In the genomic region with DNA sequence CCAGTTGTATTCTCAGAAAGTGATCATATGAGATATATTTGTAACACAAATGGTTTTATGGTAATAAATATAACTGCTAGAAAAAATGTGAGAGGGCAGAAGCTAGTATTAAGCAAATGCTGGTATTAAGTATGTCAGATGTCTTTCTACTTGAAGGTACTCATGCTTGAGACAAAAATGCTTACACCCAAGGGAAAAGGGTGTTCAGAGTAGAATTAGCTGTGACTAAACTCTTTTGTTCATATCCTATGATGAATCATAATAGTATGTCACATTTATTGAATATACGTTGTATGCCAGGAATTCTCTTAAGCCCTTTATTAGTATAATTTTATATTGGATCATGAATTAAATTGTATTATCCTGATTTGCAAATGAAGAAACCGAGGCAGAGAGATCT, we compare ENCODE assay signal across 23 cellular contexts. TPM values are rescaled to one million over a fixed set of nuclear protein-coding genes. Genes with fewer than 3 reads are reported as not detected.
DNase-seq lines count a peak whose midpoint lies in the region; ATAC-seq, FAIRE-seq and TF ChIP-seq lines count a peak whose summit lies in the region.
"Had no signal": no experiment of that assay in that cellular context is flagged by ENCODE, and none has a peak within 500 bp of the region (broad histone marks: within the 10 kb centered on the region; RNA-seq: fewer than 3 reads in every experiment).

No MANE protein-coding gene starts in this region.

- peaks cover 32% of the 10 kb centered on the region for H3F3A ChIP-seq in neural progenitor cell (ENCODE audit: low read depth)

- TF ChIP-seq EP300 in H1 (IDR thresholded peaks at IDR 0.05; ENCODE audit: borderline replicate concordance in 1 of 2, low read depth in 2 of 2, low read length in 2 of 2), result no peak

- H4K5ac ChIP-seq in H1 (ENCODE audit: insufficient read length, low read depth, low read length), result no peak overlapping the region

- peaks cover 11% of the 10 kb centered on the region for H3K36me3 Mint-ChIP-seq in neural progenitor cell

- TF ChIP-seq CTCF in H1 (IDR thresholded peaks at IDR 0.05; ENCODE audit: control extremely low read depth in 1 of 3, insufficient read depth in 1 of 3, low read depth in 1 of 3, low read length in 3 of 3) (no peak), neural progenitor cell (IDR thresholded peaks at IDR 0.05) (no peak), GM10248 (IDR thresholded peaks at IDR 0.05; ENCODE audit: control extremely low read depth, extremely low read depth, low read depth, missing control alignments) (no peak)

- peaks cover 5% of the 10 kb centered on the region; the same call in 1 of the 2 replicates for H3K23me2 ChIP-seq in H1 (ENCODE audit: low read depth, low read length)

- no peak overlapping the region for H3K56ac ChIP-seq in H1 (replicated peaks; ENCODE audit: insufficient read length, low read depth, low read length)

- H3K4me1 ChIP-seq in H1 (replicated peaks in 1 of 4; ENCODE audit: control insufficient read depth in 3 of 4, insufficient read depth in 4 of 4, low read length in 3 of 4) (peaks cover 3 to 26% (median 17%) of the 10 kb centered on the region in 4 experiments; a peak in 6 of 7 replicates), neural progenitor cell (peaks cover 64% of the 10 kb centered on the region)

- H3K9me3 ChIP-seq in H1 (ENCODE audit: insufficient read depth in 2 of 2, low read depth in 1 of 2, low read length in 1 of 2), result no peaks in the 10 kb centered on the region
- H3K9me3 ChIP-seq in neural progenitor cell (ENCODE audit: low read depth), result no peaks in the 10 kb centered on the region

- H3K27me3 Mint-ChIP-seq in neural progenitor cell (ENCODE audit: insufficient read depth, low read depth), result no peaks in the 10 kb centered on the region

- no peaks in the 10 kb centered on the region for H3K79me1 ChIP-seq in H1 (ENCODE audit: low read depth, low read length)

- H4K91ac ChIP-seq in H1 (replicated peaks; ENCODE audit: insufficient read length, low read length), result no peak overlapping the region

- H3K79me2 ChIP-seq in H1 (ENCODE audit: control insufficient read depth in 1 of 2, insufficient read depth in 2 of 2, low read length in 2 of 2) (peaks cover 0 to 65% of the 10 kb centered on the region in 2 experiments; a peak in 3 of 4 replicates), neural progenitor cell (ENCODE audit: low read depth) (peaks cover 67% of the 10 kb centered on the region)

- TF ChIP-seq RAD21 in H1 (IDR thresholded peaks at IDR 0.05 in 1 of 2, conservative IDR thresholded peaks at IDR 0.05 in 1 of 2; ENCODE audit: low read depth in 2 of 2, low read length in 2 of 2), result no peak

- no peak overlapping the region for H3K27ac ChIP-seq in H1 (ENCODE audit: low read depth, low read length)
- H3K27ac ChIP-seq in neural progenitor cell, result peak overlapping the region; percentile 66
- H3K27ac ChIP-seq: SK-N-MC had no signal

- no peak overlapping the region for H3K18ac ChIP-seq in H1 (ENCODE audit: extremely low read depth, low read length)

- no peaks in the 10 kb centered on the region for H3K27me3 ChIP-seq in H1 (replicated peaks in 1 of 4; ENCODE audit: control insufficient read depth in 3 of 4, extremely low read depth in 1 of 4, insufficient read depth in 3 of 4, low read length in 3 of 4)
- peaks cover 17% of the 10 kb centered on the region for H3K27me3 ChIP-seq in neural progenitor cell

- H4K20me1 ChIP-seq in H1 (replicated peaks in 1 of 2; ENCODE audit: control insufficient read depth in 1 of 2, insufficient read depth in 2 of 2, low read length in 2 of 2), result peaks cover 0 to 2% of the 10 kb centered on the region in 2 experiments
- peaks cover 10% of the 10 kb centered on the region for H4K20me1 ChIP-seq in neural progenitor cell (ENCODE audit: low read depth)

- peaks cover 11% of the 10 kb centered on the region for H3K9me3 Mint-ChIP-seq in neural progenitor cell

- H3K4me1 Mint-ChIP-seq in neural progenitor cell, result peaks cover 60% of the 10 kb centered on the region

- H4K8ac ChIP-seq in H1 (ENCODE audit: extremely low read depth, insufficient read depth, low read length), result no peak overlapping the region

- no peak overlapping the region for H2AK5ac ChIP-seq in H1 (ENCODE audit: low read depth, low read length)

- WGBS in H1 (ENCODE audit: extremely low coverage in 1 of 2, insufficient coverage in 1 of 2, insufficient read length in 1 of 2, insufficient replicate concordance in 2 of 2, low coverage in 1 of 2, low lambda C conversion rate in 2 of 2, missing lambda C conversion rate in 1 of 2), 2 experiments, result 60% methylated on average over 2 of the region's 2 CpGs; no CpG with 5 or more reads in 1 of the 2 experiments

- CTCF ChIA-PET in H1 (lab: Charles Lee; ENCODE audit: partially characterized antibody), result interaction anchor here (1.1 kb wide), 1 partner anchor 45 kb away, joined by 5 read pairs; no protein-coding TSS in a partner anchor
- CTCF ChIA-PET in GM10248 (lab: Yijun Ruan, JAX), result no interaction called here

- H3K14ac ChIP-seq in H1 (ENCODE audit: insufficient read length), result no peak overlapping the region

- no peak overlapping the region for H2BK20ac ChIP-seq in H1 (ENCODE audit: low read length)

- no peak overlapping the region for H3K27ac Mint-ChIP-seq in neural progenitor cell
- H3K27ac Mint-ChIP-seq: B cell had no signal

- H3K9ac ChIP-seq in H1 (replicated peaks in 1 of 4; ENCODE audit: extremely low read depth in 1 of 4, low read depth in 3 of 4, low read length in 3 of 4), result no peak overlapping the region
- H3K9ac ChIP-seq in neural progenitor cell, result no peak overlapping the region

- no peak overlapping the region for H3K23ac ChIP-seq in H1 (ENCODE audit: insufficient read length)

- peak; percentile 2 for DNase-seq in DMS79 treated with DMSO at 0.1 percent for 48 hours (lab: John Stamatoyannopoulos, UW)
- no peak for DNase-seq in DMS79 (lab: John Stamatoyannopoulos, UW)
- peak; percentile 10 for DNase-seq in NCI-H82 treated with DMSO at 0.1 percent for 48 hours (lab: John Stamatoyannopoulos, UW; ENCODE audit: unreplicated experiment)
- DNase-seq in H1 (ENCODE audit: low read depth in 1 of 2, low spot score in 2 of 2), result no peak
- no peak for DNase-seq in neural progenitor cell (ENCODE audit: low spot score)
- no peak for DNase-seq in HCEC 1CT
- DNase-seq in GM10248 (ENCODE audit: extremely low spot score), result no peak
- DNase-seq: 8988T; EL; H7; KG1; NCI-H1105 treated with DMSO at 0.1 percent for 48 hours; NCI-H1930; NCI-H345; NCI-H526 treated with DMSO at 0.1 percent for 48 hours; NK-92 treated with Interleukin-12 subunit alpha and Interleukin-12 subunit beta, amount 100 ng/mL, for 24 hours; SHP77 had no signal

- H2BK12ac ChIP-seq in H1 (ENCODE audit: low read depth, low read length), result no peak overlapping the region

- H3K36me3 ChIP-seq in H1 (ENCODE audit: control insufficient read depth in 2 of 4, insufficient read depth in 4 of 4, low read length in 3 of 4) (no peaks in the 10 kb centered on the region), neural progenitor cell (no peaks in the 10 kb centered on the region)

- H2AFZ ChIP-seq in H1 (ENCODE audit: low read length) (no peak overlapping the region), neural progenitor cell (replicated peaks) (no peak overlapping the region)

- H2BK5ac ChIP-seq in H1 (ENCODE audit: low read depth, low read length), result no peak overlapping the region

- no peak for ATAC-seq in GM21390 (IDR thresholded peaks at IDR 0.05; ENCODE audit: unreplicated experiment)
- ATAC-seq: HepG2 had no signal

- H2BK15ac ChIP-seq in H1 (ENCODE audit: low read length), result no peak overlapping the region

- H3K4ac ChIP-seq in H1 (replicated peaks; ENCODE audit: insufficient read length, low read depth, low read length), result no peak overlapping the region

- H3K4me3 ChIP-seq in H1 (ENCODE audit: extremely low read depth in 1 of 4, insufficient read depth in 2 of 4, low read depth in 3 of 4, low read length in 4 of 4), result peak overlapping the region in 3 of 4 experiments; percentile 2 to 96 (median 10); a peak in 3 of 8 replicates
- peak overlapping the region; percentile 89 for H3K4me3 ChIP-seq in neural progenitor cell
- H3K4me3 ChIP-seq: SK-N-MC had no signal

- H3K4me3 Mint-ChIP-seq in neural progenitor cell, result peak overlapping the region; percentile 39
- H3K4me3 Mint-ChIP-seq: B cell had no signal

- TF ChIP-seq POLR2A in H1 (IDR thresholded peaks at IDR 0.05; ENCODE audit: control extremely low read depth in 1 of 2, low read depth in 2 of 2, low read length in 2 of 2), result no peak

- H3K4me2 ChIP-seq in H1 (ENCODE audit: insufficient read depth in 1 of 2, low read depth in 2 of 2, low read length in 2 of 2) (peak overlapping the region; percentile 62 to 98; a peak in 3 of 4 replicates), neural progenitor cell (peak overlapping the region; percentile 88)

- no peak for FAIRE-seq in H1 (lab: Jason Lieb, UNC)
- FAIRE-seq: GM12892, GM18507, HepG2 had no signal

- no peak overlapping the region for H2BK120ac ChIP-seq in H1 (replicated peaks; ENCODE audit: low read depth, low read length)

- POLR2A ChIA-PET in H1 (lab: Charles Lee; ENCODE audit: partially characterized antibody) (no interaction called here), GM10248 (lab: Yijun Ruan, JAX) (no interaction called here)

RNA-seq across cellular contexts. Expression of gene ADGRV1, which starts 2.2 kb away (rescaled TPM):
- 62.2 and 62.3 TPM in 2 replicates for total RNA-seq in H1 (2021; fragmentation: NEBNext Ultra II Directional; extraction: Animal tissue kit (Norgen Biotek cat#: 25700))
- polyA plus RNA-seq in H1 (2011; rRNA removed), result 40.6 and 53.1 TPM in 2 replicates
- 46.6 TPM for polyA plus RNA-seq in H1 (2011; cell fraction: cytosol; rRNA removed)
- polyA plus RNA-seq in H1 (2011; cell fraction: nucleus; rRNA removed), result 64.4 TPM
- polyA plus RNA-seq in H1 (2012, experiment 1 of 2), result 28.8 to 39.8 TPM (median 33.5 TPM) in 4 replicates
- 6.7 TPM for polyA plus RNA-seq in H1 (2012, experiment 2 of 2)
- polyA plus RNA-seq in H1 (2013, experiment 1 of 2), result 28.5 TPM
- polyA plus RNA-seq in H1 (2013, experiment 2 of 2), result 24.9 TPM
- 289 and 337 TPM in 2 replicates for polyA minus RNA-seq in H1 (2011; rRNA and poly(A)+ RNA removed)
- polyA minus RNA-seq in H1 (2011; cell fraction: cytosol; rRNA and poly(A)+ RNA removed), result 73.0 TPM
- 934 TPM for polyA minus RNA-seq in H1 (2011; cell fraction: nucleus; rRNA and poly(A)+ RNA removed)
- 127 and 151 TPM in 2 replicates for total RNA-seq in neural progenitor cell (ENCODE audit: low replicate concordance)
- total RNA-seq: B cell had no signal

RNA-seq across cellular contexts. Expression of gene LYSMD3, which starts 31.4 kb away (rescaled TPM):
- 14.9 TPM in 2 replicates for total RNA-seq in H1 (2021; fragmentation: NEBNext Ultra II Directional; extraction: Animal tissue kit (Norgen Biotek cat#: 25700))
- polyA plus RNA-seq in H1 (2011; rRNA removed), result 2.1 and 3.7 TPM in 2 replicates
- polyA plus RNA-seq in H1 (2011; cell fraction: cytosol; rRNA removed), result 4.7 TPM
- polyA plus RNA-seq in H1 (2011; cell fraction: nucleus; rRNA removed), result 0.91 TPM
- 5.9 to 9.7 TPM (median 7.0 TPM) in 4 replicates for polyA plus RNA-seq in H1 (2012, experiment 1 of 2)
- 0.52 TPM for polyA plus RNA-seq in H1 (2012, experiment 2 of 2)
- 8.4 TPM for polyA plus RNA-seq in H1 (2013, experiment 1 of 2)
- polyA plus RNA-seq in H1 (2013, experiment 2 of 2), result 8.6 TPM
- polyA minus RNA-seq in H1 (2011; rRNA and poly(A)+ RNA removed), result 5.9 and 7.5 TPM in 2 replicates
- polyA minus RNA-seq in H1 (2011; cell fraction: cytosol; rRNA and poly(A)+ RNA removed), result 4.7 TPM
- 9.4 TPM for polyA minus RNA-seq in H1 (2011; cell fraction: nucleus; rRNA and poly(A)+ RNA removed)
- total RNA-seq in neural progenitor cell (ENCODE audit: low replicate concordance), result 8.2 and 16.3 TPM in 2 replicates

Comparison
In these comparisons a context has a peak if more than half of its experiments do, and no peak if none do; other contexts are left out.
1. DNase-seq: peak in DMS79 treated with DMSO at 0.1 percent for 48 hours (single experiment) and NCI-H82 treated with DMSO at 0.1 percent for 48 hours (single experiment); none in DMS79 (single experiment), H1 (0 of 2), neural progenitor cell (single experiment), HCEC 1CT (single experiment) and GM10248 (single experiment).